Comparison of ENCODE assay signal across 8 cellular contexts in genomic region chr3:184562875-184563568, GRCh38. TPM values are rescaled to one million over a fixed set of nuclear protein-coding genes. Genes with fewer than 3 reads are reported as not detected.
DNase-seq lines count a peak whose midpoint lies in the region; ATAC-seq and TF ChIP-seq lines count a peak whose summit lies in the region.

No MANE protein-coding gene starts in this region.

- TF ChIP-seq EP300 in SK-N-SH (IDR thresholded peaks at IDR 0.05; ENCODE audit: borderline replicate concordance in 1 of 2, low read depth in 1 of 2, low read length in 1 of 2) = no peak

- CTCF ChIA-PET in SK-N-SH (lab: Yijun Ruan, JAX) = interaction anchor here (1.0 to 3.1 kb wide), 5 partner anchors 22 to 223 kb away, joined by 3 to 49 read pairs (median 9); partner anchors contain the start of gene MAGEF1
- CTCF ChIA-PET in activated CD8-positive, alpha-beta memory T cell treated with anti-CD3 and anti-CD28 coated beads, Interleukin-2, amount 10 ng/mL, durations not matched to agents 7 days and 5 days (lab: Charles Lee) = interaction anchor here (1.1 to 2.3 kb wide), 2 partner anchors 10 to 189 kb away, joined by 3 to 11 read pairs; no protein-coding TSS in a partner anchor

- H3K36me3 Mint-ChIP-seq in mesothelial cell of epicardium = no peaks in the 10 kb centered on the region
- H3K36me3 Mint-ChIP-seq in type B pancreatic cell = no peaks in the 10 kb centered on the region
- H3K36me3 Mint-ChIP-seq in activated CD8-positive, alpha-beta memory T cell treated with anti-CD3 and anti-CD28 coated beads, Interleukin-2, amount 10 ng/mL, durations not matched to agents 7 days and 5 days = no peaks in the 10 kb centered on the region

- H3K27me3 Mint-ChIP-seq in mesothelial cell of epicardium (ENCODE audit: low read depth) (peaks cover 19% of the 10 kb centered on the region), type B pancreatic cell (peaks cover 22% of the 10 kb centered on the region)
- H3K27me3 Mint-ChIP-seq in activated CD8-positive, alpha-beta memory T cell treated with anti-CD3 and anti-CD28 coated beads, Interleukin-2, amount 10 ng/mL, durations not matched to agents 7 days and 5 days = peaks cover 71% of the 10 kb centered on the region

- peaks cover 31 to 59% of the 10 kb centered on the region in 2 experiments for H3K4me1 ChIP-seq in SK-N-SH (ENCODE audit: control insufficient read depth in 1 of 2, insufficient read depth in 2 of 2, low read depth in 1 of 2, low read length in 1 of 2)

- WGBS in SK-N-SH (ENCODE audit: low lambda C conversion rate) = 94% methylated on average over 18 of the region's 24 CpGs

- no peak overlapping the region for H2AFZ ChIP-seq in SK-N-SH (ENCODE audit: low read depth)

- no peaks in the 10 kb centered on the region for H3K9me3 ChIP-seq in SK-N-SH

- H3K4me3 ChIP-seq in SK-N-SH (ENCODE audit: low read depth in 2 of 2, low read length in 1 of 2) = peak overlapping the region; percentile 70 to 77; a peak in 3 of 4 replicates

- POLR2A ChIA-PET in SK-N-SH (lab: Yijun Ruan, JAX) = no interaction called here

- H3F3A ChIP-seq in SK-N-SH (replicated peaks; ENCODE audit: insufficient read depth) = peaks cover 4% of the 10 kb centered on the region

- H3K79me2 ChIP-seq in SK-N-SH (ENCODE audit: insufficient read depth) = no peaks in the 10 kb centered on the region; the same call in 1 of the 2 replicates

- no peaks in the 10 kb centered on the region for H3K9me3 Mint-ChIP-seq in mesothelial cell of epicardium
- H3K9me3 Mint-ChIP-seq in type B pancreatic cell = no peaks in the 10 kb centered on the region
- H3K9me3 Mint-ChIP-seq in activated CD8-positive, alpha-beta memory T cell treated with anti-CD3 and anti-CD28 coated beads, Interleukin-2, amount 10 ng/mL, durations not matched to agents 7 days and 5 days (ENCODE audit: low read depth) = no peaks in the 10 kb centered on the region

- no peak overlapping the region for H3K27ac ChIP-seq in SK-N-SH (ENCODE audit: low read depth in 2 of 2, low read length in 1 of 2)

- TF ChIP-seq CTCF in SK-N-SH (IDR thresholded peaks at IDR 0.05) (no peak), mesothelial cell of epicardium (IDR thresholded peaks at IDR 0.05; ENCODE audit: unreplicated experiment) (no peak), type B pancreatic cell (conservative IDR thresholded peaks at IDR 0.05) (no peak)

- TF ChIP-seq RAD21 in SK-N-SH (IDR thresholded peaks at IDR 0.05; ENCODE audit: low read length) = no peak

- H3K9me2 ChIP-seq in SK-N-SH = no peaks in the 10 kb centered on the region

- peaks cover 12% of the 10 kb centered on the region; the same call in 1 of the 2 replicates for H3K27me3 ChIP-seq in SK-N-SH (ENCODE audit: insufficient read depth)

- no peak for DNase-seq in SK-N-SH
- peak; percentile 68 for DNase-seq in cerebellum (ENCODE audit: low spot score)
- DNase-seq in mesothelial cell of epicardium (ENCODE audit: low spot score in 2 of 2, unreplicated experiment in 2 of 2) = peak in 1 of 2 experiments; percentile 53
- DNase-seq in type B pancreatic cell (ENCODE audit: extremely low spot score, unreplicated experiment) = no peak
- DNase-seq in GF-D8 (lab: John Stamatoyannopoulos, UW) = no peak
- DNase-seq in activated CD8-positive, alpha-beta memory T cell treated with anti-CD3 and anti-CD28 coated beads, Interleukin-2, amount 10 ng/mL, durations not matched to agents 7 days and 5 days = no peak

- H4K20me1 ChIP-seq in SK-N-SH (ENCODE audit: insufficient read depth) = no peaks in the 10 kb centered on the region

- H3K9ac ChIP-seq in SK-N-SH = no peak overlapping the region

- no peaks in the 10 kb centered on the region for H3K36me3 ChIP-seq in SK-N-SH (replicated peaks in 1 of 2; ENCODE audit: control insufficient read depth in 1 of 2, insufficient read depth in 2 of 2, low read length in 1 of 2)

- H3K4me3 Mint-ChIP-seq in mesothelial cell of epicardium = peak overlapping the region; percentile 89
- H3K4me3 Mint-ChIP-seq in type B pancreatic cell = peak overlapping the region; percentile 97
- no peak overlapping the region for H3K4me3 Mint-ChIP-seq in activated CD8-positive, alpha-beta memory T cell treated with anti-CD3 and anti-CD28 coated beads, Interleukin-2, amount 10 ng/mL, durations not matched to agents 7 days and 5 days

- peaks cover 56% of the 10 kb centered on the region for H3K4me1 Mint-ChIP-seq in mesothelial cell of epicardium
- peaks cover 53% of the 10 kb centered on the region for H3K4me1 Mint-ChIP-seq in type B pancreatic cell (ENCODE audit: unreplicated experiment)
- peaks cover 11% of the 10 kb centered on the region for H3K4me1 Mint-ChIP-seq in activated CD8-positive, alpha-beta memory T cell treated with anti-CD3 and anti-CD28 coated beads, Interleukin-2, amount 10 ng/mL, durations not matched to agents 7 days and 5 days

- ATAC-seq in SK-N-SH treated with all-trans-retinoic acid at 6 μM for 48 hours (no peak), GM21526 (IDR thresholded peaks at IDR 0.05; ENCODE audit: low FRiP score, unreplicated experiment) (no peak)
- no peak for ATAC-seq in activated CD8-positive, alpha-beta memory T cell treated with anti-CD3 and anti-CD28 coated beads, Interleukin-2, amount 10 ng/mL, durations not matched to agents 7 days and 5 days

- peak overlapping the region; percentile 82; the same call in 1 of the 2 replicates for H3K4me2 ChIP-seq in SK-N-SH

- peak overlapping the region; percentile 97 for H3K27ac Mint-ChIP-seq in mesothelial cell of epicardium
- peak overlapping the region; percentile 86 for H3K27ac Mint-ChIP-seq in type B pancreatic cell
- H3K27ac Mint-ChIP-seq in activated CD8-positive, alpha-beta memory T cell treated with anti-CD3 and anti-CD28 coated beads, Interleukin-2, amount 10 ng/mL, durations not matched to agents 7 days and 5 days = no peak overlapping the region

TF ChIP-seq in SK-N-SH, 30 proteins besides CTCF, POLR2A, EP300 and RAD21:
- no peak for TF ChIP-seq NRF1 (IDR thresholded peaks at IDR 0.05; ENCODE audit: low read depth, low read length)

TF ChIP-seq in SK-N-SH treated with all-trans-retinoic acid at 6 μM for 48 hours, 23 proteins besides CTCF, POLR2A, EP300 and RAD21 (continues in another document):
- TF ChIP-seq TOX (CRISPR knock-in tag; IDR thresholded peaks at IDR 0.05; ENCODE audit: borderline replicate concordance) (no peak), ZNF70 (CRISPR knock-in tag; IDR thresholded peaks at IDR 0.05) (no peak), ISL1 (CRISPR knock-in tag; IDR thresholded peaks at IDR 0.05) (no peak), ZC3H10 (CRISPR knock-in tag; IDR thresholded peaks at IDR 0.05) (no peak), ARNTL (CRISPR knock-in tag; IDR thresholded peaks at IDR 0.05; ENCODE audit: borderline replicate concordance, low read depth) (no peak), ZFP30 (CRISPR knock-in tag; IDR thresholded peaks at IDR 0.05) (no peak), CSDC2 (CRISPR knock-in tag; IDR thresholded peaks at IDR 0.05) (no peak), TCF4 (CRISPR knock-in tag; IDR thresholded peaks at IDR 0.05; ENCODE audit: borderline replicate concordance) (no peak), RARB (CRISPR knock-in tag; IDR thresholded peaks at IDR 0.05) (no peak), ZNF565 (CRISPR knock-in tag; conservative IDR thresholded peaks at IDR 0.05; ENCODE audit: low read depth) (no peak), POU6F1 (CRISPR knock-in tag; IDR thresholded peaks at IDR 0.05; ENCODE audit: borderline replicate concordance, low read depth) (no peak)
- TF ChIP-seq, protein P1, sequence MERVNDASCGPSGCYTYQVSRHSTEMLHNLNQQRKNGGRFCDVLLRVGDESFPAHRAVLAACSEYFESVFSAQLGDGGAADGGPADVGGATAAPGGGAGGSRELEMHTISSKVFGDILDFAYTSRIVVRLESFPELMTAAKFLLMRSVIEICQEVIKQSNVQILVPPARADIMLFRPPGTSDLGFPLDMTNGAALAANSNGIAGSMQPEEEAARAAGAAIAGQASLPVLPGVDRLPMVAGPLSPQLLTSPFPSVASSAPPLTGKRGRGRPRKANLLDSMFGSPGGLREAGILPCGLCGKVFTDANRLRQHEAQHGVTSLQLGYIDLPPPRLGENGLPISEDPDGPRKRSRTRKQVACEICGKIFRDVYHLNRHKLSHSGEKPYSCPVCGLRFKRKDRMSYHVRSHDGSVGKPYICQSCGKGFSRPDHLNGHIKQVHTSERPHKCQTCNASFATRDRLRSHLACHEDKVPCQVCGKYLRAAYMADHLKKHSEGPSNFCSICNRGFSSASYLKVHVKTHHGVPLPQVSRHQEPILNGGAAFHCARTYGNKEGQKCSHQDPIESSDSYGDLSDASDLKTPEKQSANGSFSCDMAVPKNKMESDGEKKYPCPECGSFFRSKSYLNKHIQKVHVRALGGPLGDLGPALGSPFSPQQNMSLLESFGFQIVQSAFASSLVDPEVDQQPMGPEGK (CRISPR knock-in tag; IDR thresholded peaks at IDR 0.05; ENCODE audit: borderline replicate concordance) = no peak

RNA-seq across cellular contexts. Expression of gene EPHB3, which starts 1.4 kb away (rescaled TPM):
- 2.1 and 4.2 TPM in 2 replicates for polyA plus RNA-seq in SK-N-SH (2012; rRNA removed)
- polyA plus RNA-seq in SK-N-SH (2012; cell fraction: cytosol; rRNA removed) = 1.5 and 2.0 TPM in 2 replicates
- 10.0 and 14.1 TPM in 2 replicates for polyA plus RNA-seq in SK-N-SH (2012; cell fraction: nucleus; rRNA removed)
- total RNA-seq in cerebellum (9.2 TPM), mesothelial cell of epicardium (98.9 to 115 TPM (median 106 TPM) in 3 replicates), type B pancreatic cell (ENCODE audit: low replicate concordance) (57.7 and 65.0 TPM in 2 replicates)
- not detected for total RNA-seq in activated CD8-positive, alpha-beta memory T cell treated with anti-CD3 and anti-CD28 coated beads, Interleukin-2, amount 10 ng/mL, durations not matched to agents 7 days and 5 days
